Comparison of ENCODE assay signal across 1 cellular context in genomic region chr4:87092389-87093141, GRCh38.
TF ChIP-seq lines count a peak whose summit lies in the region.

No MANE protein-coding gene starts in this region.

TF ChIP-seq in K562, 482 proteins besides CTCF, POLR2A, EP300 and RAD21 (continued from another document):
- TF ChIP-seq ZNF407 (IDR thresholded peaks at IDR 0.05; ENCODE audit: low read depth) (no peak), TBP (optimal IDR thresholded peaks at IDR 0.05; ENCODE audit: low read depth, low read length) (no peak), POLR2G (IDR thresholded peaks at IDR 0.05; ENCODE audit: low read depth, low read length) (no peak), GTF2F1 (IDR thresholded peaks at IDR 0.05; ENCODE audit: low read depth, low read length) (no peak), DEAF1 (CRISPR knock-in tag; IDR thresholded peaks at IDR 0.05) (no peak), CHD1 (IDR thresholded peaks at IDR 0.05; ENCODE audit: low read length) (no peak), ZBTB8A (IDR thresholded peaks at IDR 0.05; ENCODE audit: partially characterized antibody) (no peak), ZNF184 (CRISPR knock-in tag; IDR thresholded peaks at IDR 0.05) (no peak), ZHX1 (conservative IDR thresholded peaks at IDR 0.05; ENCODE audit: low read length) (no peak), MYBL2 (IDR thresholded peaks at IDR 0.05; ENCODE audit: low read depth) (no peak; the same call in 1 of the 2 replicates), MYBL2 (CRISPR knock-in tag; IDR thresholded peaks at IDR 0.05; ENCODE audit: borderline replicate concordance) (no peak), MAFG (tag; conservative IDR thresholded peaks at IDR 0.05) (0 out of 2 replicates have a peak, but pooled peaks have one; percentile 20), JUNB (CRISPR knock-in tag; conservative IDR thresholded peaks at IDR 0.05) (no peak), TAF9B (IDR thresholded peaks at IDR 0.05; ENCODE audit: partially characterized antibody) (no peak), CREB1 (IDR thresholded peaks at IDR 0.05) (no peak), CREB1 (CRISPR knock-in tag; IDR thresholded peaks at IDR 0.05) (no peak), ZNF121 (CRISPR knock-in tag; conservative IDR thresholded peaks at IDR 0.05) (no peak), MCM7 (IDR thresholded peaks at IDR 0.05) (no peak), NFE2L1 (tag; IDR thresholded peaks at IDR 0.05; ENCODE audit: borderline replicate concordance, low read depth) (no peak), ZNF699 (CRISPR knock-in tag; IDR thresholded peaks at IDR 0.05; ENCODE audit: insufficient replicate concordance) (no peak), TFAM (CRISPR knock-in tag; conservative IDR thresholded peaks at IDR 0.05) (no peak), ZNF165 (CRISPR knock-in tag; IDR thresholded peaks at IDR 0.05; ENCODE audit: borderline replicate concordance) (no peak), MTA3 (IDR thresholded peaks at IDR 0.05; ENCODE audit: borderline replicate concordance) (no peak), HMG20B (CRISPR knock-in tag; IDR thresholded peaks at IDR 0.05) (no peak), TAF7 (tag; IDR thresholded peaks at IDR 0.05) (no peak), CEBPG (CRISPR knock-in tag; IDR thresholded peaks at IDR 0.05) (peak; percentile 57; the same call in 1 of the 2 replicates), CEBPG (tag; conservative IDR thresholded peaks at IDR 0.05 in 1 of 2, IDR thresholded peaks at IDR 0.05 in 1 of 2) (peak; percentile 75 to 80; a peak in 3 of 4 replicates), ARID4B (CRISPR knock-in tag; IDR thresholded peaks at IDR 0.05) (no peak), GATAD2A (IDR thresholded peaks at IDR 0.05) (no peak), ZNF311 (CRISPR knock-in tag; IDR thresholded peaks at IDR 0.05) (no peak), SMAD4 (CRISPR knock-in tag; conservative IDR thresholded peaks at IDR 0.05) (no peak), ESRRA (IDR thresholded peaks at IDR 0.05; ENCODE audit: borderline replicate concordance, low read depth) (no peak), POLR3G (IDR thresholded peaks at IDR 0.05; ENCODE audit: extremely low read depth, insufficient read length, insufficient replicate concordance) (no peak), SMC3 (conservative IDR thresholded peaks at IDR 0.05; ENCODE audit: insufficient read depth, low read depth, low read length) (no peak), TBL1XR1 (IDR thresholded peaks at IDR 0.05; ENCODE audit: low read length in 2 of 2) (no peak), SOX6 (IDR thresholded peaks at IDR 0.05) (0 out of 2 replicates have a peak, but pooled peaks have one; percentile 28), SIX5 (IDR thresholded peaks at IDR 0.05; ENCODE audit: borderline replicate concordance in 1 of 2, insufficient read depth in 1 of 2, low read depth in 1 of 2, low read length in 2 of 2) (no peak), ZBTB12 (CRISPR knock-in tag; IDR thresholded peaks at IDR 0.05) (no peak)
